Comparison of ENCODE assay signal across 16 cellular contexts in the genomic region with DNA sequence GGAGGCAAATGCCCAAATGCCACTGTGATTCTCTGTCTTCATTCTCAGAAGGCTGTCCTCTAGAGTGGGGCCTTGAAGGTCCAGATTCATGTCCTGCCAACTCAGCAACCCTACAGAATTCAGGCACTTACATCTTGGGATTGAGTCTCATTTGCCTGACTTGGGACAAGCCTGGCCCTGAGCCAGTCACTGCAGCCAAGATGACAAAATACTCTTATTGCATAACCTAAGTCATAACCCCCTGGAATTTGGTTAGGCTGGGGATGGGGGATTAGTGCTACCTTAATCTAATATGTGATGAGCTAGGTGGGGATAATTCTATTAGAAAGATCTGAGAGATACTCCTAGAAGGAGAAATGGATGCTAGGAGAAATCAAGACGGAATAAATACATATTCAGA.
DNase-seq lines count a peak whose midpoint lies in the region; ATAC-seq, FAIRE-seq and TF ChIP-seq lines count a peak whose summit lies in the region.
"Had no signal": no experiment of that assay in that cellular context is flagged by ENCODE, and none has a peak within 500 bp of the region (broad histone marks: within the 10 kb centered on the region; RNA-seq: fewer than 3 reads in every experiment).

No MANE protein-coding gene starts in this region.

- H3K79me2 ChIP-seq in ACC112 (ENCODE audit: control insufficient read depth, insufficient read depth, low read length, unreplicated experiment) (no peaks in the 10 kb centered on the region), keratinocyte (ENCODE audit: control insufficient read depth, insufficient read depth, low read length) (no peaks in the 10 kb centered on the region)

- TF ChIP-seq CTCF in bronchial epithelial cell (IDR thresholded peaks at IDR 0.05; ENCODE audit: insufficient read depth, low read length, severe bottlenecking) = no peak
- no peak for TF ChIP-seq CTCF in keratinocyte (optimal IDR thresholded peaks at IDR 0.05 in 1 of 3, IDR thresholded peaks at IDR 0.05 in 1 of 3, conservative IDR thresholded peaks at IDR 0.05 in 1 of 3; ENCODE audit: extremely low read depth in 1 of 3, insufficient read depth in 2 of 3, low read length in 3 of 3)

- ATAC-seq in GM19463 (IDR thresholded peaks at IDR 0.05; ENCODE audit: unreplicated experiment) (no peak), HG02970 (IDR thresholded peaks at IDR 0.05; ENCODE audit: low FRiP score, unreplicated experiment) (no peak)
- ATAC-seq: activated T-cell treated with anti-CD3 and anti-CD28 coated beads, Interleukin-2, amount 50 U/mL, for 4 hours had no signal

- FAIRE-seq in bronchial epithelial cell (lab: Jason Lieb, UNC) (peak; percentile 55), keratinocyte (lab: Jason Lieb, UNC) (peak; percentile 13)

- dilution Hi-C loops in keratinocyte (cut with MboI; ENCODE audit: extremely low pct_ligation_motif_present, low sequenced_read_pairs) = no loop called here

- H3K4me2 ChIP-seq in keratinocyte (ENCODE audit: control insufficient read depth, extremely low read depth, insufficient read depth, low read depth, low read length) = peak overlapping the region; percentile 20

- H3K4me1 ChIP-seq in ACC112 (ENCODE audit: control insufficient read depth, insufficient read depth, low read length, unreplicated experiment) (peaks cover 55% of the 10 kb centered on the region), keratinocyte (ENCODE audit: control insufficient read depth, extremely low read depth, insufficient read depth, low read length) (peaks cover 39% of the 10 kb centered on the region)

- peak overlapping the region; percentile 86 for H3K27ac ChIP-seq in ACC112 (ENCODE audit: low read depth, low read length)
- H3K27ac ChIP-seq in keratinocyte (ENCODE audit: control insufficient read depth, insufficient read depth, low read length) = peak overlapping the region; percentile 77
- H3K27ac ChIP-seq: spleen, suprapubic skin had no signal

- DNase-seq in LoVo (ENCODE audit: low spot score) (peak; percentile 51), bronchial epithelial cell (ENCODE audit: low read depth) (peak; percentile 67), keratinocyte (ENCODE audit: low read depth, low spot score) (no peak), NCI-H2081 treated with DMSO at 0.1 percent for 48 hours (lab: John Stamatoyannopoulos, UW) (no peak), NCI-H1436 (lab: John Stamatoyannopoulos, UW) (no peak)
- DNase-seq: activated CD4-positive, alpha-beta T cell treated with anti-CD3 and anti-CD28 coated beads, Interleukin-2, amount 10 ng/mL, durations not matched to agents 7 days and 5 days; activated T-cell treated with anti-CD3 and anti-CD28 coated beads, Interleukin-2, amount 50 U/mL, for 4 hours; cortex of kidney; NCI-H1105; NCI-H510A; RPMI8226; spleen had no signal

- no peaks in the 10 kb centered on the region for H3K9me3 ChIP-seq in keratinocyte (ENCODE audit: control insufficient read depth, low read depth, low read length)
- H3K9me3 ChIP-seq: spleen, suprapubic skin had no signal

- H3K9ac ChIP-seq in keratinocyte (ENCODE audit: control insufficient read depth, extremely low read depth, insufficient read depth, low read length) = peak overlapping the region; percentile 18

- no peaks in the 10 kb centered on the region for H4K20me1 ChIP-seq in keratinocyte (ENCODE audit: control insufficient read depth, extremely low read depth, insufficient read depth, low read length)

- H2AFZ ChIP-seq in ACC112 (ENCODE audit: low read length, unreplicated experiment) = peak overlapping the region; percentile 7
- H2AFZ ChIP-seq in keratinocyte (ENCODE audit: control insufficient read depth, low read length) = peak overlapping the region; percentile 30

- H3K27me3 ChIP-seq in ACC112 (ENCODE audit: insufficient read depth, low read length) (no peaks in the 10 kb centered on the region), bronchial epithelial cell (ENCODE audit: control insufficient read depth, insufficient read depth, low read length) (no peaks in the 10 kb centered on the region), keratinocyte (ENCODE audit: control insufficient read depth, extremely low read depth, insufficient read depth, low read length) (no peaks in the 10 kb centered on the region)
- H3K27me3 ChIP-seq: spleen, suprapubic skin had no signal

- H3K4me3 ChIP-seq in ACC112 (ENCODE audit: low read depth, low read length) (no peak overlapping the region; the same call in 1 of the 2 replicates), bronchial epithelial cell (ENCODE audit: low read depth, low read length) (no peak overlapping the region), keratinocyte (ENCODE audit: control insufficient read depth in 2 of 3, extremely low read depth in 1 of 3, insufficient read depth in 2 of 3, low read depth in 1 of 3, low read length in 3 of 3) (no peak overlapping the region)
- H3K4me3 ChIP-seq: spleen, suprapubic skin had no signal

- H3K36me3 ChIP-seq in ACC112 (ENCODE audit: insufficient read depth, low read length) (no peaks in the 10 kb centered on the region), bronchial epithelial cell (ENCODE audit: control insufficient read depth, insufficient read depth, low read length) (no peaks in the 10 kb centered on the region), keratinocyte (ENCODE audit: control insufficient read depth in 2 of 2, extremely low read depth in 1 of 2, insufficient read depth in 2 of 2, low read length in 2 of 2) (no peaks in the 10 kb centered on the region)
- H3K36me3 ChIP-seq: spleen, suprapubic skin had no signal

- no peaks in the 10 kb centered on the region for H3K9me1 ChIP-seq in keratinocyte (ENCODE audit: control insufficient read depth, extremely low read depth, insufficient read depth, low read length)

Comparison
In these comparisons a context has a peak if more than half of its experiments do, and no peak if none do; other contexts are left out.
1. DNase-seq: peak in LoVo (single experiment) and bronchial epithelial cell (single experiment); none in keratinocyte (single experiment), NCI-H2081 treated with DMSO at 0.1 percent for 48 hours (single experiment) and NCI-H1436 (single experiment).